In genomic region chr2:129565710-129566109, GRCh38 we compare ENCODE assay signal across 21 cellular contexts.
"Had no signal": no experiment of that assay in that cellular context is flagged by ENCODE, and none has a peak within 500 bp of the region (broad histone marks: within the 10 kb centered on the region; RNA-seq: fewer than 3 reads in every experiment).

No MANE protein-coding gene starts in this region.

- H3K4me1 Mint-ChIP-seq: stimulated activated effector memory CD8-positive, alpha-beta T cell treated with anti-CD3 and anti-CD28 coated beads, Interleukin-12 subunit alpha, Interleukin-12 subunit beta, amount 100 ng/mL, for 72 hours had no signal

- H3K27ac ChIP-seq: colonic mucosa, pancreas, psoas muscle, right lobe of liver, tibial artery, upper lobe of left lung, uterus had no signal

- H3K27me3 Mint-ChIP-seq: natural killer cell treated with Interleukin-12 subunit alpha and Interleukin-12 subunit beta and Interleukin-15 and Interleukin-18, amount 100 ng/mL, for 72 hours had no signal

- H3K36me3 Mint-ChIP-seq: stimulated activated effector memory CD8-positive, alpha-beta T cell treated with anti-CD3 and anti-CD28 coated beads, Interleukin-12 subunit alpha, Interleukin-12 subunit beta, amount 100 ng/mL, for 72 hours had no signal

- H3K27ac Mint-ChIP-seq: natural killer cell treated with Interleukin-12 subunit alpha and Interleukin-12 subunit beta and Interleukin-15 and Interleukin-18, amount 100 ng/mL, for 72 hours; stimulated activated effector memory CD8-positive, alpha-beta T cell treated with anti-CD3 and anti-CD28 coated beads, Interleukin-12 subunit alpha, Interleukin-12 subunit beta, amount 100 ng/mL, for 72 hours had no signal

- H3K4me3 Mint-ChIP-seq: natural killer cell treated with Interleukin-12 subunit alpha and Interleukin-12 subunit beta and Interleukin-15 and Interleukin-18, amount 100 ng/mL, for 72 hours; stimulated activated effector memory CD8-positive, alpha-beta T cell treated with anti-CD3 and anti-CD28 coated beads, Interleukin-12 subunit alpha, Interleukin-12 subunit beta, amount 100 ng/mL, for 72 hours had no signal

- DNase-seq: colonic mucosa; dermis blood vessel endothelial cell; effector CD4-positive, alpha-beta T cell; foreskin melanocyte; head of caudate nucleus; islet precursor cell; mammary epithelial cell; midbrain; occipital lobe; pancreas; psoas muscle; retina; right lobe of liver; stimulated activated CD4-positive, alpha-beta T cell treated with anti-CD3 and anti-CD28 coated beads, Interleukin-4, amount 100 ng/mL, for 1 hour; stimulated activated CD8-positive, alpha-beta memory T cell treated with anti-CD3 and anti-CD28 coated beads, Interleukin-4, amount 100 ng/mL, for 48 hours; stimulated activated naive CD8-positive, alpha-beta T cell treated with anti-CD3 and anti-CD28 coated beads, Interleukin-15, Interleukin-2, amounts not matched to agents 100 U/mL and 50 U/mL, for 24 hours; tibial artery; upper lobe of left lung; uterus had no signal

- H3K4me3 ChIP-seq: colonic mucosa, pancreas, psoas muscle, right lobe of liver, tibial artery, upper lobe of left lung, uterus had no signal
